Comparison of ENCODE assay signal across 1 cellular context in the genomic region with DNA sequence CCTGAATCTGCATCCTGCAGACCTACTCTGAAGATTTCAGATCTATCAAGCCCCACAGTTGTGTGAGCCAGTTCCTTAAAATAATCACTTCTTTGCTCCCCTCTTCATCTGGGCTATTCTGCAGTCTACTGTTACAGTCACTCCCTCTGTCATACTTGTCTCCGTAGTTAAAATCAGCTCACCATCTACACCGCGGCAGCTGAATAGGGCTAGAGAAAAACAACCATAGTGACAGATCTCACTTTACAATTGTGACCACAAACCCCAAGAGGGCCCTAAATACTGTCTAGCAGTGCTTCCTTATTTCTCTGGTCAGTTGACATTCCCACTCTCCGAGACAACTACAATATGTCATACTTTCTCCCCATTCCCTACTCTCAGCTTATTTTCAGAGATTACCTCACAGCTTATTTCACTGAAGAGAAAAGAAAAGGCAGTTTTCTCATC.
TF ChIP-seq lines count a peak whose summit lies in the region.

No MANE protein-coding gene starts in this region.

TF ChIP-seq in K562, 482 proteins besides CTCF, POLR2A, EP300 and RAD21 (continued from another document and continues in another):
- TF ChIP-seq, protein P1, sequence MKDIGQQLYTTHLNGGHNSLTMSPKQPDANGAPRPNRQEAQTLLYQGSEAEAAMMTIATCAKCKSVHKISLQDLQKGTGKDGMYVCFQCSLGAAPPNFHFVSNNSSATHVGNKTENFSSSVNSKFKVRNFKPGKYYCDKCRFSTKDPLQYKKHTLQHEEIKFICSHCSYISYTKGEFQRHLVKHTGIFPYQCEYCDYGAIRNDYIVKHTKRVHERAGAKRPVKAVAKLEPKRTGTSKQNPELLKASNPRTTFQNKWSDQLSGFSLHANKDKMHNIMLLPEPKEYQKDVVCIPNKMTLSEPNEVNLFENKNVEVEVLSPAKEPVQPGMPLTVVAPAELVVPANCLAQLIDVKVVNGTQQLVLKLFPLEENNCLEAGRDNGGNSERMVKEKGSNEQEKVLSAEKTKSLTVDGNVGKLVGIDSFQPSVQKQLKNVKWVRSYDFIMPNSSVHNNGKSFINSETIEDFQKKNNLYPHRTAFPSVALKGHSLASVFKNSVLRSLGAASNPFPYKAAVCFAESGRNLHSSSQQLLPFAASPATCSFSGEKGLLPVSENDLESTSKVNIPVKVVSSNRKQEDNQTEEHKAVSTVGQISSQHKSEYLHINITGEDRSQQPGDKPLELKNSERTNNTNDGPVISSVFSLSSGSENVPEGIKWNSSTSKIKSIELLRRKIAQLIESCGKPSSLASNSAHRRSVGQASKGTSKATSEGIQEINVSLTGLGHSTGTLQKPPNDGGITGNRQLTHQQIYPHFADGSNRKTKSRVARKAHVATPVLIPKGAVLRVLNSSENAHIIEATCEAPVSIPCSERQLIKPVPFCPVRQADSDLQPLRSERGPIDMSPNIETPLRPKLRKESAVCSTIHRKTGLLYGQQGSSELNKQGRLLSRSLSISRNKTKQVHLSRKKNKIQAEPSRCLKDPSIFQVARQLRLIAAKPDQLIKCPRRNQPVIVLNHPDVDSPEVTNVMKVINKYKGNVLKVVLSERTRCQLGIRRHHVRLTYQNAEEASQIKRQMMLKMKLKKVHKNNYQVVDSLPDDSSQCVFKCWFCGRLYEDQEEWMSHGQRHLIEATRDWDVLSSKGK (CRISPR knock-in tag; IDR thresholded peaks at IDR 0.05) = no peak
- TF ChIP-seq PPARD (CRISPR knock-in tag; IDR thresholded peaks at IDR 0.05) (no peak), CEBPB (tag; IDR thresholded peaks at IDR 0.05) (no peak), GATAD2A (IDR thresholded peaks at IDR 0.05) (no peak), ZNF324 (CRISPR knock-in tag; IDR thresholded peaks at IDR 0.05) (no peak), TCF7L2 (IDR thresholded peaks at IDR 0.05; ENCODE audit: low read depth, low read length) (no peak), ZNF445 (CRISPR knock-in tag; IDR thresholded peaks at IDR 0.05; ENCODE audit: low read depth) (no peak), ZNF274 (IDR thresholded peaks at IDR 0.05; ENCODE audit: borderline replicate concordance, low read depth, low read length) (no peak), ATF1 (CRISPR knock-in tag; IDR thresholded peaks at IDR 0.05) (no peak), ATF1 (tag; IDR thresholded peaks at IDR 0.05) (no peak), HDAC6 (IDR thresholded peaks at IDR 0.05; ENCODE audit: low read depth, low read length) (no peak), KLF1 (tag; IDR thresholded peaks at IDR 0.05) (no peak), HNRNPLL (IDR thresholded peaks at IDR 0.05; ENCODE audit: low read depth, low read length, poor library complexity, severe bottlenecking) (no peak), ILF3 (IDR thresholded peaks at IDR 0.05; ENCODE audit: borderline replicate concordance) (no peak), ZNF551 (CRISPR knock-in tag; IDR thresholded peaks at IDR 0.05) (no peak), TOE1 (IDR thresholded peaks at IDR 0.05; ENCODE audit: borderline replicate concordance) (no peak), TOE1 (CRISPR knock-in tag; IDR thresholded peaks at IDR 0.05; ENCODE audit: borderline replicate concordance, low read depth) (no peak), PCBP1 (IDR thresholded peaks at IDR 0.05; ENCODE audit: low read depth, low read length, poor library complexity, severe bottlenecking) (no peak), BACH1 (tag; IDR thresholded peaks at IDR 0.05) (no peak), MYBL2 (IDR thresholded peaks at IDR 0.05; ENCODE audit: low read depth) (no peak), MYBL2 (CRISPR knock-in tag; IDR thresholded peaks at IDR 0.05; ENCODE audit: borderline replicate concordance) (no peak), ELF2 (CRISPR knock-in tag; IDR thresholded peaks at IDR 0.05) (no peak), MXI1 (IDR thresholded peaks at IDR 0.05; ENCODE audit: low read depth, low read length) (no peak), PRPF4 (IDR thresholded peaks at IDR 0.05; ENCODE audit: insufficient read depth, low read depth, low read length, poor library complexity, severe bottlenecking) (no peak), ZNF121 (CRISPR knock-in tag; conservative IDR thresholded peaks at IDR 0.05) (no peak), GATAD2B (IDR thresholded peaks at IDR 0.05; ENCODE audit: borderline replicate concordance) (no peak), KLF13 (tag; IDR thresholded peaks at IDR 0.05; ENCODE audit: borderline replicate concordance, low read depth) (no peak)
- TF ChIP-seq, protein P2, sequence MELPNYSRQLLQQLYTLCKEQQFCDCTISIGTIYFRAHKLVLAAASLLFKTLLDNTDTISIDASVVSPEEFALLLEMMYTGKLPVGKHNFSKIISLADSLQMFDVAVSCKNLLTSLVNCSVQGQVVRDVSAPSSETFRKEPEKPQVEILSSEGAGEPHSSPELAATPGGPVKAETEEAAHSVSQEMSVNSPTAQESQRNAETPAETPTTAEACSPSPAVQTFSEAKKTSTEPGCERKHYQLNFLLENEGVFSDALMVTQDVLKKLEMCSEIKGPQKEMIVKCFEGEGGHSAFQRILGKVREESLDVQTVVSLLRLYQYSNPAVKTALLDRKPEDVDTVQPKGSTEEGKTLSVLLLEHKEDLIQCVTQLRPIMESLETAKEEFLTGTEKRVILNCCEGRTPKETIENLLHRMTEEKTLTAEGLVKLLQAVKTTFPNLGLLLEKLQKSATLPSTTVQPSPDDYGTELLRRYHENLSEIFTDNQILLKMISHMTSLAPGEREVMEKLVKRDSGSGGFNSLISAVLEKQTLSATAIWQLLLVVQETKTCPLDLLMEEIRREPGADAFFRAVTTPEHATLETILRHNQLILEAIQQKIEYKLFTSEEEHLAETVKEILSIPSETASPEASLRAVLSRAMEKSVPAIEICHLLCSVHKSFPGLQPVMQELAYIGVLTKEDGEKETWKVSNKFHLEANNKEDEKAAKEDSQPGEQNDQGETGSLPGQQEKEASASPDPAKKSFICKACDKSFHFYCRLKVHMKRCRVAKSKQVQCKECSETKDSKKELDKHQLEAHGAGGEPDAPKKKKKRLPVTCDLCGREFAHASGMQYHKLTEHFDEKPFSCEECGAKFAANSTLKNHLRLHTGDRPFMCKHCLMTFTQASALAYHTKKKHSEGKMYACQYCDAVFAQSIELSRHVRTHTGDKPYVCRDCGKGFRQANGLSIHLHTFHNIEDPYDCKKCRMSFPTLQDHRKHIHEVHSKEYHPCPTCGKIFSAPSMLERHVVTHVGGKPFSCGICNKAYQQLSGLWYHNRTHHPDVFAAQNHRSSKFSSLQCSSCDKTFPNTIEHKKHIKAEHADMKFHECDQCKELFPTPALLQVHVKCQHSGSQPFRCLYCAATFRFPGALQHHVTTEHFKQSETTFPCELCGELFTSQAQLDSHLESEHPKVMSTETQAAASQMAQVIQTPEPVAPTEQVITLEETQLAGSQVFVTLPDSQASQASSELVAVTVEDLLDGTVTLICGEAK (IDR thresholded peaks at IDR 0.05) = no peak
- TF ChIP-seq, protein P2 (CRISPR knock-in tag; IDR thresholded peaks at IDR 0.05) = no peak
- TF ChIP-seq, protein P3, sequence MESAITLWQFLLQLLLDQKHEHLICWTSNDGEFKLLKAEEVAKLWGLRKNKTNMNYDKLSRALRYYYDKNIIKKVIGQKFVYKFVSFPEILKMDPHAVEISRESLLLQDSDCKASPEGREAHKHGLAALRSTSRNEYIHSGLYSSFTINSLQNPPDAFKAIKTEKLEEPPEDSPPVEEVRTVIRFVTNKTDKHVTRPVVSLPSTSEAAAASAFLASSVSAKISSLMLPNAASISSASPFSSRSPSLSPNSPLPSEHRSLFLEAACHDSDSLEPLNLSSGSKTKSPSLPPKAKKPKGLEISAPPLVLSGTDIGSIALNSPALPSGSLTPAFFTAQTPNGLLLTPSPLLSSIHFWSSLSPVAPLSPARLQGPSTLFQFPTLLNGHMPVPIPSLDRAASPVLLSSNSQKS (CRISPR knock-in tag; IDR thresholded peaks at IDR 0.05) = no peak
- TF ChIP-seq, protein P4, sequence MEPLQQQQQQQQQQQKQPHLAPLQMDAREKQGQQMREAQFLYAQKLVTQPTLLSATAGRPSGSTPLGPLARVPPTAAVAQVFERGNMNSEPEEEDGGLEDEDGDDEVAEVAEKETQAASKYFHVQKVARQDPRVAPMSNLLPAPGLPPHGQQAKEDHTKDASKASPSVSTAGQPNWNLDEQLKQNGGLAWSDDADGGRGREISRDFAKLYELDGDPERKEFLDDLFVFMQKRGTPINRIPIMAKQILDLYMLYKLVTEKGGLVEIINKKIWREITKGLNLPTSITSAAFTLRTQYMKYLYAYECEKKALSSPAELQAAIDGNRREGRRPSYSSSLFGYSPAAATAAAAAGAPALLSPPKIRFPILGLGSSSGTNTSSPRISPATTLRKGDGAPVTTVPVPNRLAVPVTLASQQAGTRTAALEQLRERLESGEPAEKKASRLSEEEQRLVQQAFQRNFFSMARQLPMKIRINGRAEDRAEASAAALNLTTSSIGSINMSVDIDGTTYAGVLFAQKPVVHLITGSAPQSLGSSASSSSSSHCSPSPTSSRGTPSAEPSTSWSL (CRISPR knock-in tag; IDR thresholded peaks at IDR 0.05; ENCODE audit: borderline replicate concordance) = no peak
- TF ChIP-seq, protein P5, sequence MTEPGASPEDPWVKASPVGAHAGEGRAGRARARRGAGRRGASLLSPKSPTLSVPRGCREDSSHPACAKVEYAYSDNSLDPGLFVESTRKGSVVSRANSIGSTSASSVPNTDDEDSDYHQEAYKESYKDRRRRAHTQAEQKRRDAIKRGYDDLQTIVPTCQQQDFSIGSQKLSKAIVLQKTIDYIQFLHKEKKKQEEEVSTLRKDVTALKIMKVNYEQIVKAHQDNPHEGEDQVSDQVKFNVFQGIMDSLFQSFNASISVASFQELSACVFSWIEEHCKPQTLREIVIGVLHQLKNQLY (CRISPR knock-in tag; conservative IDR thresholded peaks at IDR 0.05) = no peak
- TF ChIP-seq, protein P6, sequence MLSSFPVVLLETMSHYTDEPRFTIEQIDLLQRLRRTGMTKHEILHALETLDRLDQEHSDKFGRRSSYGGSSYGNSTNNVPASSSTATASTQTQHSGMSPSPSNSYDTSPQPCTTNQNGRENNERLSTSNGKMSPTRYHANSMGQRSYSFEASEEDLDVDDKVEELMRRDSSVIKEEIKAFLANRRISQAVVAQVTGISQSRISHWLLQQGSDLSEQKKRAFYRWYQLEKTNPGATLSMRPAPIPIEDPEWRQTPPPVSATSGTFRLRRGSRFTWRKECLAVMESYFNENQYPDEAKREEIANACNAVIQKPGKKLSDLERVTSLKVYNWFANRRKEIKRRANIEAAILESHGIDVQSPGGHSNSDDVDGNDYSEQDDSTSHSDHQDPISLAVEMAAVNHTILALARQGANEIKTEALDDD (IDR thresholded peaks at IDR 0.05) = 0 out of 2 replicates have a peak, but pooled peaks have one; percentile 60
- TF ChIP-seq, protein P7, sequence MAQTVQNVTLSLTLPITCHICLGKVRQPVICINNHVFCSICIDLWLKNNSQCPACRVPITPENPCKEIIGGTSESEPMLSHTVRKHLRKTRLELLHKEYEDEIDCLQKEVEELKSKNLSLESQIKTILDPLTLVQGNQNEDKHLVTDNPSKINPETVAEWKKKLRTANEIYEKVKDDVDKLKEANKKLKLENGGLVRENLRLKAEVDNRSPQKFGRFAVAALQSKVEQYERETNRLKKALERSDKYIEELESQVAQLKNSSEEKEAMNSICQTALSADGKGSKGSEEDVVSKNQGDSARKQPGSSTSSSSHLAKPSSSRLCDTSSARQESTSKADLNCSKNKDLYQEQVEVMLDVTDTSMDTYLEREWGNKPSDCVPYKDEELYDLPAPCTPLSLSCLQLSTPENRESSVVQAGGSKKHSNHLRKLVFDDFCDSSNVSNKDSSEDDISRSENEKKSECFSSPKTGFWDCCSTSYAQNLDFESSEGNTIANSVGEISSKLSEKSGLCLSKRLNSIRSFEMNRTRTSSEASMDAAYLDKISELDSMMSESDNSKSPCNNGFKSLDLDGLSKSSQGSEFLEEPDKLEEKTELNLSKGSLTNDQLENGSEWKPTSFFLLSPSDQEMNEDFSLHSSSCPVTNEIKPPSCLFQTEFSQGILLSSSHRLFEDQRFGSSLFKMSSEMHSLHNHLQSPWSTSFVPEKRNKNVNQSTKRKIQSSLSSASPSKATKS (CRISPR knock-in tag; IDR thresholded peaks at IDR 0.05) = no peak
- TF ChIP-seq, protein P8, sequence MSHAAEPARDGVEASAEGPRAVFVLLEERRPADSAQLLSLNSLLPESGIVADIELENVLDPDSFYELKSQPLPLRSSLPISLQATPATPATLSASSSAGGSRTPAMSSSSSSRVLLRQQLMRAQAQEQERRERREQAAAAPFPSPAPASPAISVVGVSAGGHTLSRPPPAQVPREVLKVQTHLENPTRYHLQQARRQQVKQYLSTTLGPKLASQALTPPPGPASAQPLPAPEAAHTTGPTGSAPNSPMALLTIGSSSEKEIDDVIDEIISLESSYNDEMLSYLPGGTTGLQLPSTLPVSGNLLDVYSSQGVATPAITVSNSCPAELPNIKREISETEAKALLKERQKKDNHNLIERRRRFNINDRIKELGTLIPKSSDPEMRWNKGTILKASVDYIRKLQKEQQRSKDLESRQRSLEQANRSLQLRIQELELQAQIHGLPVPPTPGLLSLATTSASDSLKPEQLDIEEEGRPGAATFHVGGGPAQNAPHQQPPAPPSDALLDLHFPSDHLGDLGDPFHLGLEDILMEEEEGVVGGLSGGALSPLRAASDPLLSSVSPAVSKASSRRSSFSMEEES (CRISPR knock-in tag; IDR thresholded peaks at IDR 0.05) = no peak
